In genomic region chr3:49805367-49805782, GRCh38 we compare ENCODE assay signal across 8 cellular contexts. TPM values are rescaled to one million over a fixed set of nuclear protein-coding genes. Genes with fewer than 3 reads are reported as not detected.
DNase-seq lines count a peak whose midpoint lies in the region; ATAC-seq and TF ChIP-seq lines count a peak whose summit lies in the region.

No MANE protein-coding gene starts in this region.

- TF ChIP-seq POLR2A in body of pancreas (IDR thresholded peaks at IDR 0.05) (no peak), testis (IDR thresholded peaks at IDR 0.05) (no peak)

- ATAC-seq in body of pancreas (peak; percentile 76), left lung (peak; percentile 34), HG02678 (IDR thresholded peaks at IDR 0.05; ENCODE audit: unreplicated experiment) (no peak)

- peak overlapping the region in 3 of 8 donors; percentile 47 to 72 (median 66) for H3K4me3 Mint-ChIP-seq in CD4-positive, alpha-beta memory T cell

- TF ChIP-seq CTCF in body of pancreas (IDR thresholded peaks at IDR 0.05) (no peak), left lung (IDR thresholded peaks at IDR 0.05) (no peak), testis (IDR thresholded peaks at IDR 0.05) (no peak)

- peaks cover 18 to 60% (median 40%) of the 10 kb centered on the region in 4 donors for H3K4me1 Mint-ChIP-seq in CD4-positive, alpha-beta memory T cell

- H3K27me3 ChIP-seq in CD4-positive, alpha-beta memory T cell (ENCODE audit: insufficient read depth, low read length), result no peaks in the 10 kb centered on the region
- H3K27me3 ChIP-seq in MG63, result no peaks in the 10 kb centered on the region
- H3K27me3 ChIP-seq in body of pancreas, result no peaks in the 10 kb centered on the region
- H3K27me3 ChIP-seq in left lung, result no peaks in the 10 kb centered on the region
- H3K27me3 ChIP-seq in testis, result no peaks in the 10 kb centered on the region

- H3K27ac Mint-ChIP-seq in CD4-positive, alpha-beta memory T cell, result peak overlapping the region in 6 of 7 donors; percentile 25 to 93 (median 66)

- peaks cover 18% of the 10 kb centered on the region for H3K36me3 ChIP-seq in CD4-positive, alpha-beta memory T cell (ENCODE audit: insufficient read depth, low read length)
- no peaks in the 10 kb centered on the region; the same call in 1 of the 2 replicates for H3K36me3 ChIP-seq in MG63
- H3K36me3 ChIP-seq in body of pancreas (replicated peaks in 1 of 2; ENCODE audit: insufficient read depth in 1 of 2, low read depth in 2 of 2), result no peaks in the 10 kb centered on the region
- H3K36me3 ChIP-seq in left lung, result peaks cover 0 to 19% of the 10 kb centered on the region in 2 donors
- H3K36me3 ChIP-seq in testis (ENCODE audit: low read depth, missing control alignments), result no peaks in the 10 kb centered on the region

- POLR2A ChIA-PET in CD4-positive, alpha-beta memory T cell (lab: Charles Lee; ENCODE audit: partially characterized antibody), result interaction anchor here (0.7 to 8.8 kb wide), 5 partner anchors 8 to 86 kb away, joined by 3 to 121 read pairs (median 46); partner anchors contain the start of genes AMIGO3, IP6K1 and UBA7

- peaks cover 36% of the 10 kb centered on the region for H3K4me1 ChIP-seq in CD4-positive, alpha-beta memory T cell (ENCODE audit: insufficient read depth, low read length)
- peaks cover 50% of the 10 kb centered on the region for H3K4me1 ChIP-seq in body of pancreas
- H3K4me1 ChIP-seq in left lung, result peaks cover 30 to 50% of the 10 kb centered on the region in 2 donors
- H3K4me1 ChIP-seq in testis, result peaks cover 28% of the 10 kb centered on the region

- no peak overlapping the region for H3K4me3 ChIP-seq in CD4-positive, alpha-beta memory T cell (ENCODE audit: low read length in 2 of 2)
- H3K4me3 ChIP-seq in MG63 (no peak overlapping the region), body of pancreas (no peak overlapping the region), left lung (no peak overlapping the region), testis (no peak overlapping the region)

- peaks cover 0 to 4% of the 10 kb centered on the region in 2 donors for H3K27me3 Mint-ChIP-seq in CD4-positive, alpha-beta memory T cell

- DNase-seq in CD4-positive, alpha-beta memory T cell, result no peak
- DNase-seq in MG63 (peak; percentile 75), body of pancreas (peak; percentile 40 to 88 (median 84)), left lung (peak in 1 of 2 donors; percentile 71), testis (peak; percentile 77), HK-2 (ENCODE audit: unreplicated experiment) (no peak)
- DNase-seq in activated CD4-positive, alpha-beta T cell treated with anti-CD3 and anti-CD28 coated beads, Interleukin-2, amount 50 U/mL, for 48 hours, result no peak

- CTCF ChIA-PET in CD4-positive, alpha-beta memory T cell (lab: Charles Lee; ENCODE audit: partially characterized antibody), result interaction anchor here (1.0 to 14.9 kb wide), 4 partner anchors 8 to 101 kb away, joined by 4 to 310 read pairs (median 4); partner anchors contain the start of gene UBA7

- peaks cover 7 to 33% of the 10 kb centered on the region in 2 donors for H3K36me3 Mint-ChIP-seq in CD4-positive, alpha-beta memory T cell

- no peak overlapping the region for H3K27ac ChIP-seq in CD4-positive, alpha-beta memory T cell (ENCODE audit: low read depth, low read length)
- peak overlapping the region in 3 of 4 donors; percentile 22 to 73 (median 65) for H3K27ac ChIP-seq in body of pancreas
- peak overlapping the region; percentile 89 to 94 for H3K27ac ChIP-seq in left lung
- H3K27ac ChIP-seq in testis, result peak overlapping the region; percentile 48 to 83

- WGBS in body of pancreas, 2 donors, result 20 to 38% methylated on average over 3 of the region's 3 CpGs
- 45 to 76% methylated on average over 2 to 3 of the region's 3 CpGs for WGBS in testis, 2 donors

- peaks cover 0 to 2% (median 0%) of the 10 kb centered on the region in 8 donors for H3K9me3 Mint-ChIP-seq in CD4-positive, alpha-beta memory T cell

- no peaks in the 10 kb centered on the region for H3K9me3 ChIP-seq in CD4-positive, alpha-beta memory T cell (ENCODE audit: control insufficient read depth in 1 of 2, low read length in 2 of 2)
- H3K9me3 ChIP-seq in MG63 (no peaks in the 10 kb centered on the region), body of pancreas (no peaks in the 10 kb centered on the region), left lung (no peaks in the 10 kb centered on the region), testis (no peaks in the 10 kb centered on the region)

- intact Hi-C loops in CD4-positive, alpha-beta memory T cell (cut with micrococcal nuclease), result no loop called here
- intact Hi-C loops in body of pancreas (cut with DNase I), result loop anchor here (5.0 kb wide), 1 partner anchor 102 kb away; no protein-coding TSS in a partner anchor
- intact Hi-C loops in left lung (cut with DNase I), result no loop called here
- intact Hi-C loops in testis (cut with DNase I; ENCODE audit: low total_unique reads), result no loop called here

RNA-seq across cellular contexts. Expression of gene INKA1, which starts 2.3 kb away (rescaled TPM):
- total RNA-seq in CD4-positive, alpha-beta memory T cell, result 1 to 10 TPM in 1 of 2 experiments, under 1 TPM in 1; 0.55 to 1.2 TPM
- 1 to 10 TPM in 1 of 2 donors, under 1 TPM in 1; 0.45 to 1.5 TPM for polyA plus RNA-seq in CD4-positive, alpha-beta memory T cell
- 3.2 TPM in 1 of 2 replicates, not detected in the other for total RNA-seq in MG63 (2014; rRNA removed; shearing (Covaris generic); ENCODE audit: low replicate concordance)
- total RNA-seq in body of pancreas (1 to 10 TPM in 1 of 2 donors, not detected in 1; 2.6 TPM), left lung (1 to 10 TPM; 3.7 to 6.3 TPM), testis (1 to 10 TPM; 5.1 to 6.3 TPM)
- 4.0 TPM for polyA plus RNA-seq in testis (ENCODE audit: insufficient read depth, low read depth, low replicate concordance)

RNA-seq across cellular contexts. Expression of gene CDHR4, which starts 5.7 kb away (rescaled TPM):
- total RNA-seq in CD4-positive, alpha-beta memory T cell, result under 1 TPM in 1 of 2 experiments, not detected in 1; 0.17 TPM
- not detected for polyA plus RNA-seq in CD4-positive, alpha-beta memory T cell
- 0.10 TPM in 1 of 2 replicates, not detected in the other for total RNA-seq in MG63 (2014; rRNA removed; shearing (Covaris generic); ENCODE audit: low replicate concordance)
- total RNA-seq in body of pancreas (under 1 TPM in 1 of 2 donors, not detected in 1; 0.26 TPM), left lung (1 to 10 TPM in 1 of 2 donors, under 1 TPM in 1; 0.20 to 6.1 TPM), testis (1 to 10 TPM; 5.5 to 5.9 TPM)
- polyA plus RNA-seq in testis (ENCODE audit: insufficient read depth, low read depth, low replicate concordance), result 11.7 TPM

RNA-seq across cellular contexts. Expression of gene UBA7, which starts 8.4 kb away (rescaled TPM):
- total RNA-seq in CD4-positive, alpha-beta memory T cell, result 100 to 1,000 TPM; 269 to 299 TPM
- 10 to 100 TPM; 39.8 to 45.7 TPM for polyA plus RNA-seq in CD4-positive, alpha-beta memory T cell
- 5.8 and 6.9 TPM in 2 replicates for total RNA-seq in MG63 (2014; rRNA removed; shearing (Covaris generic); ENCODE audit: low replicate concordance)
- total RNA-seq in body of pancreas (10 to 100 TPM; 39.2 to 86.4 TPM), left lung (100 to 1,000 TPM in 1 of 2 donors, 10 to 100 TPM in 1; 97.4 to 121 TPM), testis (10 to 100 TPM; 34.0 to 49.7 TPM)
- 27.2 TPM for polyA plus RNA-seq in testis (ENCODE audit: insufficient read depth, low read depth, low replicate concordance)

RNA-seq across cellular contexts. Expression of gene IP6K1, which starts 19.0 kb away (rescaled TPM):
- total RNA-seq in CD4-positive, alpha-beta memory T cell, result 10 to 100 TPM; 50.1 to 60.0 TPM
- polyA plus RNA-seq in CD4-positive, alpha-beta memory T cell, result 10 to 100 TPM; 19.4 to 38.8 TPM
- 10.9 and 19.5 TPM in 2 replicates for total RNA-seq in MG63 (2014; rRNA removed; shearing (Covaris generic); ENCODE audit: low replicate concordance)
- total RNA-seq in body of pancreas, result 10 to 100 TPM; 19.8 to 27.5 TPM
- total RNA-seq in left lung, result 10 to 100 TPM; 42.1 to 42.7 TPM
- total RNA-seq in testis, result 100 to 1,000 TPM in 1 of 2 donors, 10 to 100 TPM in 1; 97.4 to 134 TPM
- polyA plus RNA-seq in testis (ENCODE audit: insufficient read depth, low read depth, low replicate concordance), result 96.0 TPM

RNA-seq across cellular contexts. Expression of gene TRAIP, which starts 51.0 kb away (rescaled TPM):
- 1 to 10 TPM; 4.6 to 6.7 TPM for total RNA-seq in CD4-positive, alpha-beta memory T cell
- polyA plus RNA-seq in CD4-positive, alpha-beta memory T cell, result 1 to 10 TPM; 1.0 to 1.9 TPM
- total RNA-seq in MG63 (2014; rRNA removed; shearing (Covaris generic); ENCODE audit: low replicate concordance), result 4.9 and 18.5 TPM in 2 replicates
- total RNA-seq in body of pancreas (1 to 10 TPM; 1.8 to 3.6 TPM), left lung (1 to 10 TPM; 2.4 to 2.5 TPM), testis (10 to 100 TPM; 15.8 to 21.3 TPM)
- 16.0 TPM for polyA plus RNA-seq in testis (ENCODE audit: insufficient read depth, low read depth, low replicate concordance)

Comparison
In these comparisons a context has a peak if more than half of its experiments do, and no peak if none do; other contexts are left out.
1. DNase-seq: peak in MG63 (single experiment), body of pancreas (4 of 4) and testis (single experiment); none in CD4-positive, alpha-beta memory T cell (0 of 5), activated CD4-positive, alpha-beta T cell treated with anti-CD3 and anti-CD28 coated beads, Interleukin-2, amount 50 U/mL, for 48 hours (0 of 2) and HK-2 (single experiment).